Comparison of ENCODE assay signal across 24 cellular contexts in the genomic region with DNA sequence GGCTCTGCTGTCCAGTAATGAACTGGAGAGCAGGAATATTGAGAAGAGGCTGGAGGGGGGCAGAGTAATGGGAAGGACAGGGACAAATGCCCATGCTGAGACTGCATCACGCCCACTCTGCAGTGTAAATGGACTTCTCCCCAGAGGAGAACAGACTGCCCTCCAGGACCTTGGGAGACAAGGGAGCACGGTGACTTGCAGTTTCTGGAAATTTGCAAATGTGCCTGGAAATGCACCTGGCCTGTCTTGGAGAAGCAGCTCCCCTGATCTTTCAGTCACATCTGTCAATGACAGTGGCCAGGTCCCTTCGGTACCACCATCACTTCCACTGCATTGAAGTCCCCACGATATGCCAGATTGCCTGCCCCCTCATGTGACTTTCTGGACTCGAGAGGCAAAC.
"Had no signal": no experiment of that assay in that cellular context is flagged by ENCODE, and none has a peak within 500 bp of the region (broad histone marks: within the 10 kb centered on the region; RNA-seq: fewer than 3 reads in every experiment).

No MANE protein-coding gene starts in this region.

- H3K4me1 Mint-ChIP-seq: stimulated activated memory B cell treated with anti-CD40 and anti-IgM and Interleukin-4, amounts not matched to agents 10 μg/mL and 1 μg/mL and 100 μg/mL, for 72 hours had no signal

- H3K4me2 ChIP-seq: hepatocyte had no signal

- H2AFZ ChIP-seq: hepatocyte had no signal

- H3K4me3 ChIP-seq: coronary artery, esophagus muscularis mucosa, gastroesophageal sphincter, heart left ventricle, hepatocyte, left lung, prostate gland, right atrium auricular region, skin epidermis, spleen, testis, tibial artery had no signal

- H3K36me3 ChIP-seq: esophagus muscularis mucosa, gastroesophageal sphincter, heart left ventricle, left lung, prostate gland, right atrium auricular region, spleen, tibial artery had no signal

- ATAC-seq: foreskin keratinocyte; naive thymus-derived CD8-positive, alpha-beta T cell; stimulated activated memory B cell treated with anti-CD40 and anti-IgM and Interleukin-4, amounts not matched to agents 10 μg/mL and 1 μg/mL and 100 μg/mL, for 72 hours; stimulated activated naive CD8-positive, alpha-beta T cell treated with anti-CD3 and anti-CD28 coated beads, Interleukin-15, Interleukin-2, amounts not matched to agents 100 U/mL and 50 U/mL, for 24 hours had no signal

- DNase-seq: dermis blood vessel endothelial cell; effector memory CD4-positive, alpha-beta T cell; foreskin keratinocyte; left cardiac atrium; left lung; naive thymus-derived CD8-positive, alpha-beta T cell; nucleus accumbens; spleen; stimulated activated CD4-positive, alpha-beta T cell treated with anti-CD3 and anti-CD28 coated beads, Interleukin-4, amount 100 ng/mL, for 4 hours; stimulated activated naive CD8-positive, alpha-beta T cell treated with anti-CD3 and anti-CD28 coated beads, Interleukin-15, Interleukin-2, amounts not matched to agents 100 U/mL and 50 U/mL, for 24 hours; substantia nigra; testis; tibial artery had no signal

- H3K9me3 ChIP-seq: esophagus muscularis mucosa, gastroesophageal sphincter, heart left ventricle, left lung, prostate gland, right atrium auricular region, spleen, testis, tibial artery had no signal

- H3K36me3 Mint-ChIP-seq: naive thymus-derived CD8-positive, alpha-beta T cell; stimulated activated memory B cell treated with anti-CD40 and anti-IgM and Interleukin-4, amounts not matched to agents 10 μg/mL and 1 μg/mL and 100 μg/mL, for 72 hours had no signal

- H3K79me2 ChIP-seq: hepatocyte had no signal

- H3K4me1 ChIP-seq: foreskin keratinocyte, gastroesophageal sphincter, left lung, prostate gland, right atrium auricular region, spleen, testis, tibial artery had no signal

- H3K27ac ChIP-seq: coronary artery, esophagus muscularis mucosa, foreskin keratinocyte, heart left ventricle, hepatocyte, left lung, prostate gland, right atrium auricular region, skin epidermis, testis, tibial artery had no signal

- H3K9me3 Mint-ChIP-seq: stimulated activated memory B cell treated with anti-CD40 and anti-IgM and Interleukin-4, amounts not matched to agents 10 μg/mL and 1 μg/mL and 100 μg/mL, for 72 hours had no signal

- FAIRE-seq: endothelial cell of umbilical vein had no signal

- H3K27me3 ChIP-seq: esophagus muscularis mucosa, gastroesophageal sphincter, heart left ventricle, hepatocyte, left lung, right atrium auricular region, testis, tibial artery had no signal

- H3K4me3 Mint-ChIP-seq: naive thymus-derived CD8-positive, alpha-beta T cell; stimulated activated memory B cell treated with anti-CD40 and anti-IgM and Interleukin-4, amounts not matched to agents 10 μg/mL and 1 μg/mL and 100 μg/mL, for 72 hours; type B pancreatic cell had no signal

- H3K27ac Mint-ChIP-seq: naive thymus-derived CD8-positive, alpha-beta T cell; stimulated activated memory B cell treated with anti-CD40 and anti-IgM and Interleukin-4, amounts not matched to agents 10 μg/mL and 1 μg/mL and 100 μg/mL, for 72 hours; type B pancreatic cell had no signal
